14 cellular contexts compared by ENCODE assay signal in the genomic region with DNA sequence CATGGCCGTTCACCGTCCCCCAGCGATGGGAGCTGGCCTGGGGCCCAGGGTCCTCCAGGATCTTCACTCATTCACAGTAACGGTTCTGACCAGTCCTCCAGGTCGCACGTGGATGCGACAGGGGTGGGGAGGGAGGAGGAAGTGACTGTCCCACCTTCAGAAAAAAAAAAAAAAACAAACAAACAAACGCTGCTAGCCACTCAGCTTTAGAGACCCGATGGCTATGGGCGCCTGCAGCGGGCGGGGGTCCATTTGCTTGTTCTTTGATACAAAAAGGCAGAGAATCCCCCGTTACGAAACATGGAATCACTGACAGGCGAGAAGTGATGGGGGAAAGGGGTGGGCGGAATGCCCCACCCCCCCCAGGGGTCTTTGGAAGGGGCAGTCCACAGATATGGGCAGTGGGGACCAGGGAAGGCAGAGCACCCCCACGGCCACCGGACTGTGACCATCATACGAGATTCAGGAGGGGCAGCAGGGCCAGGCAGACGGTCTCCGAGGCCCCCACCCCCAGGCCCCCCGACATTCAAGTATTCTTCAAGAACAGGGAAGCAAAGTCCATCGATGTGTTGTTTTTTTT. TPM values are rescaled to one million over a fixed set of nuclear protein-coding genes. Genes with fewer than 3 reads are reported as not detected.
DNase-seq lines count a peak whose midpoint lies in the region; ATAC-seq, FAIRE-seq and TF ChIP-seq lines count a peak whose summit lies in the region.
"Had no signal": no experiment of that assay in that cellular context is flagged by ENCODE, and none has a peak within 500 bp of the region (broad histone marks: within the 10 kb centered on the region; RNA-seq: fewer than 3 reads in every experiment).

No MANE protein-coding gene starts in this region.

- peaks cover 5% of the 10 kb centered on the region for H3K4me1 ChIP-seq in GM23338 (ENCODE audit: insufficient read depth)
- peaks cover 16 to 76% of the 10 kb centered on the region in 2 experiments for H3K4me1 ChIP-seq in K562 (replicated peaks in 1 of 2; ENCODE audit: control insufficient read depth in 2 of 2, insufficient read depth in 2 of 2, low read length in 2 of 2)
- H3K4me1 ChIP-seq in prostate gland (replicated peaks), result peaks cover 16% of the 10 kb centered on the region
- peaks cover under 1% of the 10 kb centered on the region; the same call in 1 of the 2 replicates for H3K4me1 ChIP-seq in SJCRH30

- no peaks in the 10 kb centered on the region for H3K9me3 ChIP-seq in CD4-positive, alpha-beta T cell (ENCODE audit: control insufficient read depth, low read length)
- peaks cover 7% of the 10 kb centered on the region for H3K9me3 ChIP-seq in K562 (replicated peaks; ENCODE audit: control insufficient read depth, insufficient read depth, low read depth, low read length)
- no peaks in the 10 kb centered on the region for H3K9me3 ChIP-seq in prostate gland
- no peaks in the 10 kb centered on the region for H3K9me3 ChIP-seq in SJCRH30 (replicated peaks)

- TF ChIP-seq EP300 in K562 (IDR thresholded peaks at IDR 0.05; ENCODE audit: low read length), result no peak

- 81% methylated on average over 21 of the region's 23 CpGs for WGBS in K562 (ENCODE audit: insufficient coverage, low coverage, missing lambda C conversion rate)
- whole genome bisulfite sequencing in prostate gland, result 66% methylated on average over 23 of the region's 23 CpGs
- 72 to 80% methylated on average over 22 to 23 of the region's 23 CpGs for WGBS in lower leg skin, 2 donors

- ATAC-seq in CD4-positive, alpha-beta T cell (ENCODE audit: poor library complexity), result no peak
- no peak for ATAC-seq in GM23338
- ATAC-seq in K562, result no peak

- intact Hi-C loops in CD4-positive, alpha-beta T cell (cut with DNase I, micrococcal nuclease), result no loop called here
- intact Hi-C loops in K562 (cut with micrococcal nuclease), result no loop called here
- intact Hi-C loops in prostate gland (cut with DNase I), result no loop called here
- intact Hi-C loops in lower leg skin (cut with DNase I; ENCODE audit: low total_unique reads), result no loop called here

- peak overlapping the region; percentile 42 for H3K4me3 Mint-ChIP-seq in CD4-positive, alpha-beta T cell
- no peak overlapping the region; the same call in 2 of the 3 replicates for H3K4me3 Mint-ChIP-seq in GM23338

- H3K36me3 Mint-ChIP-seq in CD4-positive, alpha-beta T cell (ENCODE audit: low read depth), result peaks cover 31% of the 10 kb centered on the region
- H3K36me3 Mint-ChIP-seq in GM23338 (ENCODE audit: low read depth), result peaks cover 16% of the 10 kb centered on the region; the same call in 2 of the 3 replicates

- H3K27ac Mint-ChIP-seq in CD4-positive, alpha-beta T cell, result peak overlapping the region; percentile 75
- H3K27ac Mint-ChIP-seq in GM23338, result no peak overlapping the region; the same call in 1 of the 2 replicates
- H3K27ac Mint-ChIP-seq: progenitor cell of endocrine pancreas had no signal

- H3F3A ChIP-seq in GM23338 (replicated peaks; ENCODE audit: low read depth), result peaks cover 30% of the 10 kb centered on the region

- H3K4me2 ChIP-seq in GM23338, result no peak overlapping the region
- no peak overlapping the region for H3K4me2 ChIP-seq in K562 (ENCODE audit: insufficient read depth, low read length)

- in situ Hi-C loops in K562 (cut with MboI), result no loop called here

- DNase-seq in CD4-positive, alpha-beta T cell, result no peak
- DNase-seq in GM23338 (ENCODE audit: low spot score) (no peak), K562 (ENCODE audit: extremely low read depth in 1 of 4, low spot score in 3 of 4) (peak in 1 of 4 experiments; percentile 22), prostate gland (ENCODE audit: low spot score) (peak; percentile 6), lower leg skin (ENCODE audit: low spot score in 2 of 2) (no peak), middle frontal gyrus (ENCODE audit: extremely low spot score, low spot score) (no peak), SJCRH30 (no peak), AG20443 (ENCODE audit: low spot score) (no peak)
- DNase-seq: glutamatergic neuron, GM23248, NCI-H1436 treated with DMSO at 0.1 percent for 48 hours, NCI-H446 treated with DMSO at 0.1 percent for 48 hours had no signal

- no peak for FAIRE-seq in K562 (lab: Jason Lieb, UNC)

- H3K27me3 Mint-ChIP-seq in CD4-positive, alpha-beta T cell, result no peaks in the 10 kb centered on the region
- H3K27me3 Mint-ChIP-seq in GM23338 (ENCODE audit: insufficient read depth, low read depth, poor library complexity), result peaks cover 17% of the 10 kb centered on the region
- H3K27me3 Mint-ChIP-seq: progenitor cell of endocrine pancreas had no signal

- H3K27me3 ChIP-seq in CD4-positive, alpha-beta T cell (ENCODE audit: control insufficient read depth, insufficient read depth, low read length), result no peaks in the 10 kb centered on the region
- H3K27me3 ChIP-seq in GM23338 (ENCODE audit: insufficient read depth) (no peaks in the 10 kb centered on the region), K562 (ENCODE audit: control insufficient read depth in 2 of 2, insufficient read depth in 2 of 2, low read length in 2 of 2) (no peaks in the 10 kb centered on the region), prostate gland (replicated peaks; ENCODE audit: insufficient read depth) (no peaks in the 10 kb centered on the region), SJCRH30 (no peaks in the 10 kb centered on the region)

- no peaks in the 10 kb centered on the region for H3K9me1 ChIP-seq in K562 (ENCODE audit: control insufficient read depth, insufficient read depth, low read length)

- H3K4me1 Mint-ChIP-seq in CD4-positive, alpha-beta T cell (ENCODE audit: low read depth), result peaks cover 24% of the 10 kb centered on the region
- H3K4me1 Mint-ChIP-seq in GM23338, result peaks cover 10% of the 10 kb centered on the region; the same call in 2 of the 3 replicates

- H3K9me3 Mint-ChIP-seq in CD4-positive, alpha-beta T cell, result no peaks in the 10 kb centered on the region
- peaks cover 10% of the 10 kb centered on the region; the same call in 2 of the 3 replicates for H3K9me3 Mint-ChIP-seq in GM23338

- no peak overlapping the region for H3K9ac ChIP-seq in K562 (ENCODE audit: insufficient read depth in 1 of 2, low read depth in 2 of 2, low read length in 2 of 2)
- H3K9ac ChIP-seq: GM23248 had no signal

- H3K9me2 ChIP-seq in GM23338 (ENCODE audit: insufficient read depth), result no peaks in the 10 kb centered on the region

- POLR2A ChIA-PET in CD4-positive, alpha-beta T cell (lab: Charles Lee), result interaction anchor here (1.1 kb wide), 1 partner anchor 10 kb away, joined by 4 read pairs; no protein-coding TSS in a partner anchor
- POLR2A ChIA-PET in K562 (lab: Yijun Ruan, JAX), result interaction anchor here (0.7 to 0.8 kb wide), 2 partner anchors 23 to 226 kb away, joined by 3 read pairs; no protein-coding TSS in a partner anchor

- peak; percentile 49 for TF ChIP-seq POLR2A in K562 (conservative IDR thresholded peaks at IDR 0.05)
- TF ChIP-seq POLR2A in prostate gland (IDR thresholded peaks at IDR 0.05), result no peak
- TF ChIP-seq POLR2A in lower leg skin (IDR thresholded peaks at IDR 0.05), result no peak

- CTCF ChIA-PET in CD4-positive, alpha-beta T cell (lab: Charles Lee), result no interaction called here
- CTCF ChIA-PET in K562 (lab: Yijun Ruan, JAX; ENCODE audit: low intra/inter-chr PET ratio), result no interaction called here

- peaks cover 6% of the 10 kb centered on the region for H4K20me1 ChIP-seq in GM23338 (replicated peaks; ENCODE audit: insufficient read depth)
- H4K20me1 ChIP-seq in K562 (replicated peaks; ENCODE audit: control insufficient read depth, insufficient read depth, low read length), result peaks cover 9% of the 10 kb centered on the region; the same call in 1 of the 2 replicates

- H3K4me3 ChIP-seq in GM23338, result no peak overlapping the region
- no peak overlapping the region for H3K4me3 ChIP-seq in K562
- no peak overlapping the region for H3K4me3 ChIP-seq in prostate gland
- no peak overlapping the region for H3K4me3 ChIP-seq in lower leg skin (ENCODE audit: low read depth, poor library complexity, severe bottlenecking)
- no peak overlapping the region for H3K4me3 ChIP-seq in SJCRH30
- H3K4me3 ChIP-seq: coronary artery, GM23248 had no signal

- TF ChIP-seq CTCF in CD4-positive, alpha-beta T cell (IDR thresholded peaks at IDR 0.05), result no peak
- TF ChIP-seq CTCF in GM23338 (conservative IDR thresholded peaks at IDR 0.05; ENCODE audit: low read depth in 2 of 2) (no peak), K562 (IDR thresholded peaks at IDR 0.05 in 2 of 3, conservative IDR thresholded peaks at IDR 0.05 in 1 of 3; ENCODE audit: insufficient read depth in 2 of 3, low read depth in 1 of 3, low read length in 3 of 3) (no peak), prostate gland (IDR thresholded peaks at IDR 0.05) (no peak), lower leg skin (IDR thresholded peaks at IDR 0.05) (no peak)

- no peak for TF ChIP-seq RAD21 in K562 (CRISPR knock-in tag; conservative IDR thresholded peaks at IDR 0.05 in 1 of 2, IDR thresholded peaks at IDR 0.05 in 1 of 2)

- BruUV-seq in K562 (replicated peaks; lab: Mats Ljungman, UMichigan), result TSS peak; percentile 52

- H3K36me3 ChIP-seq in GM23338 (ENCODE audit: insufficient read depth), result peaks cover 8% of the 10 kb centered on the region; the same call in 1 of the 2 replicates
- H3K36me3 ChIP-seq in K562 (ENCODE audit: control insufficient read depth, insufficient read depth, low read length), result peaks cover 50% of the 10 kb centered on the region; the same call in 2 of the 3 replicates
- H3K36me3 ChIP-seq in prostate gland, result peaks cover 9 to 19% of the 10 kb centered on the region in 2 donors
- H3K36me3 ChIP-seq in SJCRH30, result peaks cover 7% of the 10 kb centered on the region; the same call in 1 of the 2 replicates

- no peak overlapping the region for H2AFZ ChIP-seq in GM23338
- no peak overlapping the region for H2AFZ ChIP-seq in K562 (ENCODE audit: low read depth, low read length)
- H2AFZ ChIP-seq: GM23248 had no signal

- 0 out of 2 replicates have a peak, but pooled peaks cover 3% of the 10 kb centered on the region for H3K79me2 ChIP-seq in GM23338 (replicated peaks; ENCODE audit: insufficient read depth)
- H3K79me2 ChIP-seq in K562 (ENCODE audit: control insufficient read depth, insufficient read depth, low read length), result peaks cover 11% of the 10 kb centered on the region

- no peak overlapping the region for H3K27ac ChIP-seq in CD4-positive, alpha-beta T cell (ENCODE audit: low read depth, low read length)
- H3K27ac ChIP-seq in GM23338 (ENCODE audit: low read depth) (peak overlapping the region; percentile 63; the same call in 1 of the 2 replicates), K562 (ENCODE audit: extremely low read depth, low read depth, low read length) (no peak overlapping the region), prostate gland (peak overlapping the region; percentile 22 to 100), SJCRH30 (no peak overlapping the region)
- H3K27ac ChIP-seq: GM23248 had no signal

RNA-seq across cellular contexts. Expression of a gene that starts 13.3 kb away (rescaled TPM):
- total RNA-seq in CD4-positive, alpha-beta T cell, result 100 to 1,000 TPM; 325 to 347 TPM
- 123 and 159 TPM in 2 replicates for total RNA-seq in GM23338 (2014; rRNA removed; shearing (Covaris generic))
- polyA plus RNA-seq in GM23338 (2016; fragmentation: Nextera tagmentation; extraction: Ambion mirVana) (71.0 and 106 TPM in 2 replicates), K562 (2011; rRNA removed) (59.3 and 97.4 TPM in 2 replicates), K562 (2014; fragmentation: Illumina TruSeq; extraction: Trizol) (44.6 and 77.5 TPM in 2 replicates), K562 (2014; fragmentation: Nextera tagmentation; extraction: Ambion mirVana) (1 to 10 TPM; 5.1 to 5.5 TPM), K562 (2014; rRNA removed) (87.2 and 91.7 TPM in 2 replicates)
- total RNA-seq in K562 (2011; cell fraction: chromatin; rRNA removed; ENCODE audit: low replicate concordance), result 62.3 and 206 TPM in 2 replicates
- total RNA-seq in K562 (2011; cell fraction: nucleolus; rRNA removed), result 137 and 161 TPM in 2 replicates
- total RNA-seq in K562 (2011; cell fraction: nucleoplasm; rRNA removed), result 83.2 and 85.9 TPM in 2 replicates
- total RNA-seq in K562 (2014; rRNA removed) (83.9 and 114 TPM in 2 replicates), K562 (2014; rRNA removed; fragmentation: Illumina TruSeq; extraction: Trizol) (19.3 and 22.0 TPM in 2 replicates), K562 (2015; rRNA removed; fragmentation: Illumina TruSeq; extraction: Trizol) (48.6 and 51.9 TPM in 2 replicates), K562 (2021) (179 and 191 TPM in 2 replicates), prostate gland (100 to 1,000 TPM; 141 to 189 TPM), lower leg skin (100 to 1,000 TPM; 224 to 367 (median 251) TPM)
- polyA plus RNA-seq in K562 (2011; cell fraction: cytosol; rRNA removed), result 77.0 and 149 TPM in 2 replicates
- 131 and 186 TPM in 2 replicates for polyA plus RNA-seq in K562 (2011; cell fraction: nucleus; rRNA removed)
- 69.2 and 176 TPM in 2 replicates for polyA plus RNA-seq in K562 (2012)
- 39.4 and 48.9 TPM in 2 replicates for polyA minus RNA-seq in K562 (2011; rRNA and poly(A)+ RNA removed)
- polyA minus RNA-seq in K562 (2011; cell fraction: cytosol; rRNA and poly(A)+ RNA removed), result 99.7 and 155 TPM in 2 replicates
- polyA minus RNA-seq in K562 (2011; cell fraction: nucleus; rRNA and poly(A)+ RNA removed), result 43.6 and 57.8 TPM in 2 replicates
- 33.2 and 34.5 TPM in 2 replicates for total RNA-seq in SJCRH30 (2014; rRNA removed; shearing (Covaris generic))

RNA-seq across cellular contexts. Expression of a gene that starts 22.3 kb away (rescaled TPM):
- 10 to 100 TPM; 44.4 to 44.9 TPM for total RNA-seq in CD4-positive, alpha-beta T cell
- 106 and 130 TPM in 2 replicates for total RNA-seq in GM23338 (2014; rRNA removed; shearing (Covaris generic))
- polyA plus RNA-seq in GM23338 (2016; fragmentation: Nextera tagmentation; extraction: Ambion mirVana) (23.8 and 27.2 TPM in 2 replicates), K562 (2011; rRNA removed) (10.2 and 30.9 TPM in 2 replicates), K562 (2014; fragmentation: Illumina TruSeq; extraction: Trizol) (7.4 and 11.0 TPM in 2 replicates), K562 (2014; fragmentation: Nextera tagmentation; extraction: Ambion mirVana) (under 1 TPM; 0.10 to 0.28 TPM), K562 (2014; rRNA removed) (9.6 TPM in 2 replicates)
- total RNA-seq in K562 (2011; cell fraction: chromatin; rRNA removed; ENCODE audit: low replicate concordance), result 7.3 and 29.0 TPM in 2 replicates
- 16.4 and 17.0 TPM in 2 replicates for total RNA-seq in K562 (2011; cell fraction: nucleolus; rRNA removed)
- 14.3 and 16.7 TPM in 2 replicates for total RNA-seq in K562 (2011; cell fraction: nucleoplasm; rRNA removed)
- total RNA-seq in K562 (2014; rRNA removed) (5.6 and 8.1 TPM in 2 replicates), K562 (2014; rRNA removed; fragmentation: Illumina TruSeq; extraction: Trizol) (1.5 and 2.0 TPM in 2 replicates), K562 (2015; rRNA removed; fragmentation: Illumina TruSeq; extraction: Trizol) (6.4 and 6.9 TPM in 2 replicates), K562 (2021) (13.3 and 15.6 TPM in 2 replicates), prostate gland (100 to 1,000 TPM; 116 to 136 TPM), lower leg skin (10 to 100 TPM; 85.0 to 99.3 (median 94.9) TPM)
- 21.5 and 25.6 TPM in 2 replicates for polyA plus RNA-seq in K562 (2011; cell fraction: cytosol; rRNA removed)
- polyA plus RNA-seq in K562 (2011; cell fraction: nucleus; rRNA removed), result 21.2 and 25.9 TPM in 2 replicates
- polyA plus RNA-seq in K562 (2012), result 18.5 and 62.5 TPM in 2 replicates
- polyA minus RNA-seq in K562 (2011; rRNA and poly(A)+ RNA removed), result 4.1 and 4.9 TPM in 2 replicates
- 15.5 and 42.0 TPM in 2 replicates for polyA minus RNA-seq in K562 (2011; cell fraction: cytosol; rRNA and poly(A)+ RNA removed)
- polyA minus RNA-seq in K562 (2011; cell fraction: nucleus; rRNA and poly(A)+ RNA removed), result 5.9 and 11.9 TPM in 2 replicates
- 13.9 and 16.2 TPM in 2 replicates for total RNA-seq in SJCRH30 (2014; rRNA removed; shearing (Covaris generic))

RNA-seq across cellular contexts. Expression of a gene that starts 58.4 kb away (rescaled TPM):
- total RNA-seq in CD4-positive, alpha-beta T cell, result 10 to 100 TPM; 96.4 to 97.3 TPM
- total RNA-seq in GM23338 (2014; rRNA removed; shearing (Covaris generic)), result 5.9 and 9.4 TPM in 2 replicates
- polyA plus RNA-seq in GM23338 (2016; fragmentation: Nextera tagmentation; extraction: Ambion mirVana) (2.9 TPM in 2 replicates), K562 (2011; rRNA removed) (10.9 and 24.8 TPM in 2 replicates), K562 (2014; fragmentation: Illumina TruSeq; extraction: Trizol) (11.9 and 12.0 TPM in 2 replicates), K562 (2014; fragmentation: Nextera tagmentation; extraction: Ambion mirVana) (1 to 10 TPM; 1.1 to 2.2 TPM), K562 (2014; rRNA removed) (8.2 and 10.3 TPM in 2 replicates)
- total RNA-seq in K562 (2011; cell fraction: chromatin; rRNA removed; ENCODE audit: low replicate concordance), result 14.5 and 31.8 TPM in 2 replicates
- total RNA-seq in K562 (2011; cell fraction: nucleolus; rRNA removed), result 13.9 and 14.7 TPM in 2 replicates
- 13.0 and 13.8 TPM in 2 replicates for total RNA-seq in K562 (2011; cell fraction: nucleoplasm; rRNA removed)
- total RNA-seq in K562 (2014; rRNA removed) (6.0 TPM in 2 replicates), K562 (2014; rRNA removed; fragmentation: Illumina TruSeq; extraction: Trizol) (2.6 and 2.7 TPM in 2 replicates), K562 (2015; rRNA removed; fragmentation: Illumina TruSeq; extraction: Trizol) (5.4 and 5.8 TPM in 2 replicates), K562 (2021) (20.5 and 24.1 TPM in 2 replicates), prostate gland (10 to 100 TPM; 40.1 to 43.5 TPM), lower leg skin (10 to 100 TPM; 26.4 to 46.0 (median 34.5) TPM)
- 30.7 and 31.8 TPM in 2 replicates for polyA plus RNA-seq in K562 (2011; cell fraction: cytosol; rRNA removed)
- polyA plus RNA-seq in K562 (2011; cell fraction: nucleus; rRNA removed), result 10.5 and 12.5 TPM in 2 replicates
- 10.9 and 12.9 TPM in 2 replicates for polyA plus RNA-seq in K562 (2012)
- 10.3 and 10.6 TPM in 2 replicates for polyA minus RNA-seq in K562 (2011; rRNA and poly(A)+ RNA removed)
- 26.8 and 37.9 TPM in 2 replicates for polyA minus RNA-seq in K562 (2011; cell fraction: cytosol; rRNA and poly(A)+ RNA removed)
- polyA minus RNA-seq in K562 (2011; cell fraction: nucleus; rRNA and poly(A)+ RNA removed), result 3.9 and 8.2 TPM in 2 replicates
- 6.9 and 9.2 TPM in 2 replicates for total RNA-seq in SJCRH30 (2014; rRNA removed; shearing (Covaris generic))

RNA-seq across cellular contexts. Expression of a gene that starts 58.9 kb away (rescaled TPM):
- 10 to 100 TPM; 17.4 to 17.9 TPM for total RNA-seq in CD4-positive, alpha-beta T cell
- total RNA-seq in GM23338 (2014; rRNA removed; shearing (Covaris generic)), result 2.2 and 2.6 TPM in 2 replicates
- polyA plus RNA-seq in GM23338 (2016; fragmentation: Nextera tagmentation; extraction: Ambion mirVana), result 0.57 and 0.82 TPM in 2 replicates
- 6.2 and 19.6 TPM in 2 replicates for total RNA-seq in K562 (2011; cell fraction: chromatin; rRNA removed; ENCODE audit: low replicate concordance)
- 14.0 and 17.2 TPM in 2 replicates for total RNA-seq in K562 (2011; cell fraction: nucleolus; rRNA removed)
- 8.0 and 12.0 TPM in 2 replicates for total RNA-seq in K562 (2011; cell fraction: nucleoplasm; rRNA removed)
- 0.94 and 1.2 TPM in 2 replicates for total RNA-seq in K562 (2014; rRNA removed)
- total RNA-seq in K562 (2014; rRNA removed; fragmentation: Illumina TruSeq; extraction: Trizol), result 0.25 and 0.48 TPM in 2 replicates
- total RNA-seq in K562 (2015; rRNA removed; fragmentation: Illumina TruSeq; extraction: Trizol), result 0.53 and 0.72 TPM in 2 replicates
- total RNA-seq in K562 (2021), result 1.6 TPM in 2 replicates
- 2.6 and 9.3 TPM in 2 replicates for polyA plus RNA-seq in K562 (2011; rRNA removed)
- 3.7 and 5.5 TPM in 2 replicates for polyA plus RNA-seq in K562 (2011; cell fraction: cytosol; rRNA removed)
- polyA plus RNA-seq in K562 (2011; cell fraction: nucleus; rRNA removed), result 59.2 and 77.4 TPM in 2 replicates
- 2.1 and 5.9 TPM in 2 replicates for polyA plus RNA-seq in K562 (2012)
- 0.78 and 1.4 TPM in 2 replicates for polyA plus RNA-seq in K562 (2014; fragmentation: Illumina TruSeq; extraction: Trizol)
- polyA plus RNA-seq in K562 (2014; fragmentation: Nextera tagmentation; extraction: Ambion mirVana), result under 1 TPM; 0.07 to 0.13 TPM
- polyA plus RNA-seq in K562 (2014; rRNA removed), result 1.6 and 3.9 TPM in 2 replicates
- polyA minus RNA-seq in K562 (2011; rRNA and poly(A)+ RNA removed), result 0.60 and 0.74 TPM in 2 replicates
- polyA minus RNA-seq in K562 (2011; cell fraction: cytosol; rRNA and poly(A)+ RNA removed), result not detected in 2 replicates
- 5.4 and 8.3 TPM in 2 replicates for polyA minus RNA-seq in K562 (2011; cell fraction: nucleus; rRNA and poly(A)+ RNA removed)
- 10 to 100 TPM; 11.8 to 50.2 TPM for total RNA-seq in prostate gland
- total RNA-seq in lower leg skin, result 1 to 10 TPM in 3 of 4 donors, under 1 TPM in 1; 0.25 to 8.8 (median 4.3) TPM
- total RNA-seq in SJCRH30 (2014; rRNA removed; shearing (Covaris generic)), result 0.38 TPM in 1 of 2 replicates, not detected in the other

Comparison
In these comparisons a context has a peak if more than half of its experiments do, and no peak if none do; other contexts are left out.
1. H3K27ac ChIP-seq: peak in GM23338 (single experiment) and prostate gland (2 of 2); none in CD4-positive, alpha-beta T cell (single experiment), K562 (single experiment) and SJCRH30 (single experiment).